In the genomic region with DNA sequence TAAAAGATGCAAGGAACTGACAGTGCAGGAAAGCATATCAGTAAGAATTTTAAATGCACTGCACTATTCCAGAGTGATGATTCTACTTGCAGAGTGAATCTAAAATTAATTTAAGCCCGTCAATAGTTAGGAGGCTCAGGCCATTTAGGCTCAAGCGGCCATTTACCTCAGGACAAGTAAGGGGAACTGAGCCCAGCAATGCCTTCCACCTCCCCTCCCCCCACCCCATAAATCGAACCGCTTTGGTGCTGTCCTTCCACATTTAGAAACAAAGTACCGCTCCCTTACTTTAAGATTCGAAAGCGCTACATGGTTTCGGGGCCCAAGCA, we compare ENCODE assay signal across 8 cellular contexts. TPM values are rescaled to one million over a fixed set of nuclear protein-coding genes. Genes with fewer than 3 reads are reported as not detected.
DNase-seq lines count a peak whose midpoint lies in the region; ATAC-seq, FAIRE-seq and TF ChIP-seq lines count a peak whose summit lies in the region.

No MANE protein-coding gene starts in this region.

- H3K79me2 ChIP-seq in OCI-LY3 (ENCODE audit: low read length) (peaks cover 20% of the 10 kb centered on the region), endothelial cell of umbilical vein (ENCODE audit: control insufficient read depth, insufficient read depth, low read length) (peaks cover 3% of the 10 kb centered on the region)

- H3K9me3 ChIP-seq in OCI-LY3 (ENCODE audit: insufficient read depth, low read length): no peaks in the 10 kb centered on the region
- no peaks in the 10 kb centered on the region for H3K9me3 ChIP-seq in endothelial cell of umbilical vein (replicated peaks; ENCODE audit: control insufficient read depth, insufficient read depth, low read length)
- no peaks in the 10 kb centered on the region for H3K9me3 ChIP-seq in muscle layer of duodenum (ENCODE audit: control insufficient read depth in 1 of 2, low read length in 2 of 2)

- FAIRE-seq in endothelial cell of umbilical vein (lab: Jason Lieb, UNC): peak; percentile 40

- intact Hi-C loops in endothelial cell of umbilical vein (cut with micrococcal nuclease): loop anchor here (5.0 kb wide), 1 partner anchor 89 kb away; a partner anchor contains a TSS

- H3K4me3 ChIP-seq in OCI-LY3 (ENCODE audit: low read length) (peak overlapping the region; percentile 91), endothelial cell of umbilical vein (replicated peaks in 1 of 3; ENCODE audit: insufficient read depth in 1 of 3, low read depth in 1 of 3, low read length in 3 of 3) (peak overlapping the region; percentile 82 to 92 (median 90)), muscle layer of duodenum (ENCODE audit: low read depth in 1 of 2, low read length in 2 of 2) (peak overlapping the region; percentile 72 to 79)

- no peaks in the 10 kb centered on the region for H3K27me3 ChIP-seq in OCI-LY3 (ENCODE audit: low read depth, low read length)
- H3K27me3 ChIP-seq in endothelial cell of umbilical vein (ENCODE audit: control insufficient read depth in 2 of 2, insufficient read depth in 2 of 2, low read length in 2 of 2): no peaks in the 10 kb centered on the region
- no peaks in the 10 kb centered on the region for H3K27me3 ChIP-seq in muscle layer of duodenum (ENCODE audit: low read depth, low read length)

- H3K9me1 ChIP-seq in endothelial cell of umbilical vein (replicated peaks; ENCODE audit: control insufficient read depth, extremely low read depth, insufficient read depth, low read length): no peaks in the 10 kb centered on the region

- H3K36me3 ChIP-seq in OCI-LY3 (replicated peaks; ENCODE audit: low read depth, low read length): peaks cover 25% of the 10 kb centered on the region
- H3K36me3 ChIP-seq in endothelial cell of umbilical vein (ENCODE audit: control insufficient read depth in 2 of 2, extremely low read depth in 1 of 2, insufficient read depth in 2 of 2, low read length in 2 of 2): peaks cover 0 to 4% of the 10 kb centered on the region in 2 experiments
- H3K36me3 ChIP-seq in muscle layer of duodenum (ENCODE audit: control insufficient read depth in 1 of 2, insufficient read depth in 2 of 2, low read length in 2 of 2): peaks cover 19 to 34% of the 10 kb centered on the region in 2 donors

- H3K27ac ChIP-seq in OCI-LY3 (ENCODE audit: low read length) (peak overlapping the region; percentile 35), endothelial cell of umbilical vein (ENCODE audit: insufficient read depth, low read depth, low read length) (peak overlapping the region; percentile 68), muscle layer of duodenum (ENCODE audit: low read length) (no peak overlapping the region)

- POLR2A ChIA-PET in endothelial cell of umbilical vein (lab: Charles Lee): no interaction called here

- TF ChIP-seq POLR2A in endothelial cell of umbilical vein (IDR thresholded peaks at IDR 0.05; ENCODE audit: low read depth, low read length): no peak

- CTCF ChIA-PET in endothelial cell of umbilical vein (lab: Charles Lee): no interaction called here

- dilution Hi-C loops in endothelial cell of umbilical vein (cut with MboI; ENCODE audit: extremely low pct_ligation_motif_present, low sequenced_read_pairs): no loop called here

- TF ChIP-seq CTCF in OCI-LY3 (IDR thresholded peaks at IDR 0.05; ENCODE audit: low read depth, low read length) (no peak), endothelial cell of umbilical vein (IDR thresholded peaks at IDR 0.05; ENCODE audit: extremely low read depth in 1 of 2, insufficient read depth in 1 of 2, low read depth in 1 of 2, low read length in 2 of 2) (no peak)

- peak overlapping the region; percentile 76; the same call in 1 of the 2 replicates for H2AFZ ChIP-seq in OCI-LY3 (ENCODE audit: low read depth, low read length)
- peak overlapping the region; percentile 92 for H2AFZ ChIP-seq in endothelial cell of umbilical vein (ENCODE audit: low read depth, low read length)

- H3K9ac ChIP-seq in OCI-LY3 (ENCODE audit: low read length) (peak overlapping the region; percentile 75), endothelial cell of umbilical vein (replicated peaks; ENCODE audit: extremely low read depth, insufficient read depth, low read length) (peak overlapping the region; percentile 75)

- H3K4me2 ChIP-seq in OCI-LY3 (ENCODE audit: low read length) (peak overlapping the region; percentile 93), endothelial cell of umbilical vein (ENCODE audit: insufficient read depth, low read length) (peak overlapping the region; percentile 80)

- DNase-seq in NOMO-1 treated with DMSO at 0.1 percent for 48 hours (lab: John Stamatoyannopoulos, UW; ENCODE audit: unreplicated experiment) (peak; percentile 5), NOMO-1 (lab: John Stamatoyannopoulos, UW; ENCODE audit: unreplicated experiment in 2 of 2) (no peak), endothelial cell of umbilical vein (ENCODE audit: low read depth, low spot score) (peak; percentile 10)
- no peak for DNase-seq in activated CD4-positive, CD25-positive, alpha-beta regulatory T cell treated with anti-CD3 and anti-CD28 coated beads, Interleukin-2, amount 50 U/mL, for 72 hours
- DNase-seq in activated CD4-positive, alpha-beta T cell treated with anti-CD3 and anti-CD28 coated beads, Interleukin-2, amount 50 U/mL, for 4 hours: no peak

- H3K4me1 ChIP-seq in OCI-LY3 (ENCODE audit: low read length) (peaks cover 11% of the 10 kb centered on the region), endothelial cell of umbilical vein (ENCODE audit: control insufficient read depth, extremely low read depth, insufficient read depth, low read length) (peaks cover 6% of the 10 kb centered on the region), muscle layer of duodenum (ENCODE audit: control insufficient read depth in 1 of 2, insufficient read depth in 2 of 2, low read length in 2 of 2) (peaks cover 0 to 3% of the 10 kb centered on the region in 2 donors)

- no TSS peak for BruUV-seq in endothelial cell of umbilical vein (replicated peaks; lab: Mats Ljungman, UMichigan)

- H4K20me1 ChIP-seq in OCI-LY3 (ENCODE audit: insufficient read depth, low read length) (no peaks in the 10 kb centered on the region), endothelial cell of umbilical vein (replicated peaks; ENCODE audit: control insufficient read depth, extremely low read depth, insufficient read depth, low read length) (no peaks in the 10 kb centered on the region)

- ATAC-seq in GM18498 (IDR thresholded peaks at IDR 0.05; ENCODE audit: unreplicated experiment): no peak

TF ChIP-seq in endothelial cell of umbilical vein, 7 proteins besides CTCF, POLR2A, EP300 and RAD21:
- no peak for TF ChIP-seq GATA2 (IDR thresholded peaks at IDR 0.05; ENCODE audit: insufficient read depth, insufficient read length, low read depth, low read length)
- TF ChIP-seq, protein P1, sequence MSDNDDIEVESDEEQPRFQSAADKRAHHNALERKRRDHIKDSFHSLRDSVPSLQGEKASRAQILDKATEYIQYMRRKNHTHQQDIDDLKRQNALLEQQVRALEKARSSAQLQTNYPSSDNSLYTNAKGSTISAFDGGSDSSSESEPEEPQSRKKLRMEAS (IDR thresholded peaks at IDR 0.05; ENCODE audit: insufficient read depth, insufficient read length): no peak
TF ChIP-seq in endothelial cell of umbilical vein: peak in this region for 0.

RNA-seq across cellular contexts. Expression of a gene that starts 0.7 kb away (rescaled TPM):
- 13.0 and 16.0 TPM in 2 replicates for total RNA-seq in endothelial cell of umbilical vein
- 1.1 and 1.5 TPM in 2 replicates for polyA plus RNA-seq in endothelial cell of umbilical vein
- 3.4 and 3.8 TPM in 2 replicates for polyA plus RNA-seq in endothelial cell of umbilical vein (2011; cell fraction: cytosol; rRNA removed)
- 7.7 and 10.1 TPM in 2 replicates for polyA plus RNA-seq in endothelial cell of umbilical vein (2011; cell fraction: nucleus; rRNA removed)
- polyA plus RNA-seq in endothelial cell of umbilical vein (2012): 7.7 and 8.6 TPM in 2 replicates
- polyA minus RNA-seq in endothelial cell of umbilical vein: 6.0 and 7.3 TPM in 2 replicates
- polyA minus RNA-seq in endothelial cell of umbilical vein (2011; cell fraction: cytosol; rRNA and poly(A)+ RNA removed): 8.8 TPM
- polyA minus RNA-seq in endothelial cell of umbilical vein (2011; cell fraction: nucleus; rRNA and poly(A)+ RNA removed): 18.7 and 19.3 TPM in 2 replicates

Comparison
In these comparisons a context has a peak if more than half of its experiments do, and no peak if none do; other contexts are left out.
1. DNase-seq: peak in NOMO-1 treated with DMSO at 0.1 percent for 48 hours (single experiment) and endothelial cell of umbilical vein (single experiment); none in NOMO-1 (0 of 2), activated CD4-positive, CD25-positive, alpha-beta regulatory T cell treated with anti-CD3 and anti-CD28 coated beads, Interleukin-2, amount 50 U/mL, for 72 hours (single experiment) and activated CD4-positive, alpha-beta T cell treated with anti-CD3 and anti-CD28 coated beads, Interleukin-2, amount 50 U/mL, for 4 hours (0 of 2).
2. Peak in every context shown above with its lines, with median percentiles within 50 percentile points of each other: H3K4me3 ChIP-seq.